17 cellular contexts compared by ENCODE assay signal in genomic region chr15:61102281-61102680, GRCh38.
A peak's percentile ranks its signal among the peaks of the same experiment; 100 is the strongest.
DNase-seq lines count a peak whose midpoint lies in the region; ATAC-seq and TF ChIP-seq lines count a peak whose summit lies in the region.
"Had no signal": no experiment of that assay in that cellular context is flagged by ENCODE, and none has a peak within 500 bp of the region (broad histone marks: within the 10 kb centered on the region; RNA-seq: fewer than 3 reads in every experiment).

No MANE protein-coding gene starts in this region.

- DNase-seq in left ventricle myocardium inferior (no peak), heart left ventricle (no peak), neural crest cell (ENCODE audit: low read depth, low spot score) (no peak), sciatic nerve (ENCODE audit: low spot score) (no peak), putamen (ENCODE audit: low spot score) (no peak)
- DNase-seq: C1 segment of cervical spinal cord; Calu3; CD4-positive, alpha-beta memory T cell; COR-L47; DMS153; DND-41; HFFc6 had no signal

- 53 to 80% (median 68%) methylated on average over 4 of the region's 4 CpGs for WGBS in heart left ventricle, 4 donors

- H3K36me3 Mint-ChIP-seq in nephron (ENCODE audit: low read depth) (peaks cover 9% of the 10 kb centered on the region), neural crest cell (ENCODE audit: low read depth) (peaks cover 2% of the 10 kb centered on the region)
- H3K36me3 Mint-ChIP-seq: CD4-positive, alpha-beta memory T cell had no signal

- H3K27ac Mint-ChIP-seq in nephron (peak overlapping the region; percentile 25 to 60 (median 26)), neural crest cell (ENCODE audit: unreplicated experiment) (peak overlapping the region; percentile 7)
- H3K27ac Mint-ChIP-seq: CD4-positive, alpha-beta memory T cell; GM23338; HFFc6 had no signal

- H3K4me1 Mint-ChIP-seq in nephron (peaks cover 9% of the 10 kb centered on the region), neural crest cell (peaks cover 12% of the 10 kb centered on the region)
- H3K4me1 Mint-ChIP-seq: CD4-positive, alpha-beta memory T cell had no signal

- H3K27me3 Mint-ChIP-seq in nephron (ENCODE audit: low read depth) (peaks cover 10% of the 10 kb centered on the region), neural crest cell (ENCODE audit: low read depth) (no peaks in the 10 kb centered on the region)

- H3K9me3 ChIP-seq in left ventricle myocardium inferior (replicated peaks): no peaks in the 10 kb centered on the region
- H3K9me3 ChIP-seq in heart left ventricle: no peaks in the 10 kb centered on the region
- H3K9me3 ChIP-seq: HAP-1 had no signal

- H3K4me3 Mint-ChIP-seq in nephron: no peak overlapping the region
- no peak overlapping the region for H3K4me3 Mint-ChIP-seq in neural crest cell
- H3K4me3 Mint-ChIP-seq: CD4-positive, alpha-beta memory T cell; GM23338; HFFc6 had no signal

- peaks cover 2% of the 10 kb centered on the region for H3K9me3 Mint-ChIP-seq in nephron
- H3K9me3 Mint-ChIP-seq in neural crest cell: peaks cover 6% of the 10 kb centered on the region
- H3K9me3 Mint-ChIP-seq: GM23338, HFFc6 had no signal

- no peaks in the 10 kb centered on the region for H3K27me3 ChIP-seq in left ventricle myocardium inferior (ENCODE audit: low read depth)
- H3K27me3 ChIP-seq in heart left ventricle: no peaks in the 10 kb centered on the region

- peaks cover 1% of the 10 kb centered on the region for H3K4me1 ChIP-seq in left ventricle myocardium inferior
- H3K4me1 ChIP-seq in heart left ventricle: peaks cover 0 to 18% (median 0%) of the 10 kb centered on the region in 12 donors

- H3K36me3 ChIP-seq in left ventricle myocardium inferior: no peaks in the 10 kb centered on the region
- no peaks in the 10 kb centered on the region for H3K36me3 ChIP-seq in heart left ventricle
- H3K36me3 ChIP-seq: HAP-1 had no signal

- no peak for TF ChIP-seq POLR2A in heart left ventricle (IDR thresholded peaks at IDR 0.05)

- intact Hi-C loops in left ventricle myocardium inferior (cut with micrococcal nuclease) (no loop called here), heart left ventricle (cut with DNase I) (no loop called here), sciatic nerve (cut with DNase I) (no loop called here)

- ATAC-seq in heart left ventricle: no peak
- peak; percentile 55 for ATAC-seq in sciatic nerve
- no peak for ATAC-seq in GM21367 (IDR thresholded peaks at IDR 0.05; ENCODE audit: unreplicated experiment)
- no peak for ATAC-seq in GM21423 (IDR thresholded peaks at IDR 0.05; ENCODE audit: unreplicated experiment)

- TF ChIP-seq CTCF in left ventricle myocardium inferior (IDR thresholded peaks at IDR 0.05; ENCODE audit: borderline replicate concordance) (no peak), heart left ventricle (IDR thresholded peaks at IDR 0.05) (no peak), nephron (IDR thresholded peaks at IDR 0.05; ENCODE audit: unreplicated experiment in 3 of 3) (no peak), neural crest cell (conservative IDR thresholded peaks at IDR 0.05) (no peak)

- H3K4me3 ChIP-seq in left ventricle myocardium inferior (no peak overlapping the region), heart left ventricle (no peak overlapping the region)
- H3K4me3 ChIP-seq: GM23338, HAP-1 had no signal

- H3K27ac ChIP-seq in left ventricle myocardium inferior (replicated peaks): peak overlapping the region; percentile 47
- no peak overlapping the region for H3K27ac ChIP-seq in heart left ventricle
